ENCODE assay signal across 8 cellular contexts in genomic region chr19:58401825-58402433, GRCh38. TPM values are rescaled to one million over a fixed set of nuclear protein-coding genes. Genes with fewer than 3 reads are reported as not detected.
DNase-seq lines count a peak whose midpoint lies in the region; ATAC-seq and TF ChIP-seq lines count a peak whose summit lies in the region.

No MANE protein-coding gene starts in this region.

- ATAC-seq in HG03139 (IDR thresholded peaks at IDR 0.05; ENCODE audit: unreplicated experiment): no peak

- peaks cover 0 to 20% of the 10 kb centered on the region in 2 donors for H3K4me1 ChIP-seq in right atrium auricular region

- H3K4me3 ChIP-seq in WI38 (ENCODE audit: low read depth, low read length) (peak overlapping the region; percentile 70), right atrium auricular region (peak overlapping the region; percentile 41 to 65), skin epidermis (peak overlapping the region; percentile 42 to 60 (median 50))

- H3K27ac ChIP-seq in right atrium auricular region (peak overlapping the region in 1 of 2 donors; percentile 69), skin epidermis (peak overlapping the region in 12 of 21 experiments; percentile 16 to 82 (median 67))

- TF ChIP-seq CTCF in WI38 (IDR thresholded peaks at IDR 0.05; ENCODE audit: low read depth, low read length) (no peak), right atrium auricular region (IDR thresholded peaks at IDR 0.05) (no peak)

- peaks cover 1 to 2% of the 10 kb centered on the region in 2 donors for H3K27me3 ChIP-seq in right atrium auricular region

- no peaks in the 10 kb centered on the region for H3K36me3 ChIP-seq in right atrium auricular region

- DNase-seq in NCI-H2171 treated with DMSO at 0.1 percent for 48 hours (lab: John Stamatoyannopoulos, UW) (peak; percentile 49), NCI-H2171 (lab: John Stamatoyannopoulos, UW) (no peak), right atrium auricular region (ENCODE audit: low spot score) (no peak), superior temporal gyrus (ENCODE audit: extremely low spot score) (no peak), hepatic stellate cell (ENCODE audit: low spot score) (no peak)

- no peaks in the 10 kb centered on the region for H3K9me3 ChIP-seq in right atrium auricular region

RNA-seq across cellular contexts. Expression of gene RNF225, which starts 6.5 kb away (rescaled TPM):
- total RNA-seq in right atrium auricular region: not detected

RNA-seq across cellular contexts. Expression of gene ZNF584, which starts 6.5 kb away (rescaled TPM):
- 10 to 100 TPM; 17.4 to 18.5 TPM for total RNA-seq in right atrium auricular region

RNA-seq across cellular contexts. Expression of gene RPS5, which starts 14.9 kb away (rescaled TPM):
- 1,000 to 10,000 TPM in 1 of 2 donors, 100 to 1,000 TPM in 1; 593 to 1,197 TPM for total RNA-seq in right atrium auricular region

RNA-seq across cellular contexts. Expression of gene ZNF837, which starts 21.1 kb away (rescaled TPM):
- 1 to 10 TPM in 1 of 2 donors, under 1 TPM in 1; 0.70 to 1.3 TPM for total RNA-seq in right atrium auricular region

RNA-seq across cellular contexts. Expression of gene ZNF132, which starts 38.0 kb away (rescaled TPM):
- total RNA-seq in right atrium auricular region: 1 to 10 TPM; 2.7 to 3.1 TPM
